27 cellular contexts compared by ENCODE assay signal in genomic region chr19:35128398-35129057, GRCh38. TPM values are rescaled to one million over a fixed set of nuclear protein-coding genes. Genes with fewer than 3 reads are reported as not detected.
A peak's percentile ranks its signal among the peaks of the same experiment; 100 is the strongest.
DNase-seq lines count a peak whose midpoint lies in the region; ATAC-seq and TF ChIP-seq lines count a peak whose summit lies in the region.
"Had no signal": no experiment of that assay in that cellular context is flagged by ENCODE, and none has a peak within 500 bp of the region (broad histone marks: within the 10 kb centered on the region; RNA-seq: fewer than 3 reads in every experiment).

No MANE protein-coding gene starts in this region.

- H2BK15ac ChIP-seq in mesenchymal stem cell (ENCODE audit: low read depth, poor library complexity, severe bottlenecking): no peak overlapping the region

- no peak overlapping the region for H2BK120ac ChIP-seq in mesenchymal stem cell (ENCODE audit: low read depth, low read length)

- no peaks in the 10 kb centered on the region for H3K9me3 ChIP-seq in prostate gland
- no peaks in the 10 kb centered on the region for H3K9me3 ChIP-seq in tibial nerve
- H3K9me3 ChIP-seq in mesenchymal stem cell (ENCODE audit: control insufficient read depth, low read length): no peaks in the 10 kb centered on the region

- H3K36me3 ChIP-seq in prostate gland (no peaks in the 10 kb centered on the region), tibial nerve (peaks cover 0 to 21% (median 0%) of the 10 kb centered on the region in 3 donors), mesenchymal stem cell (ENCODE audit: control insufficient read depth in 1 of 2, insufficient read depth in 2 of 2, low read depth in 1 of 2, low read length in 2 of 2) (no peaks in the 10 kb centered on the region)

- no peak overlapping the region for H3K23ac ChIP-seq in mesenchymal stem cell (ENCODE audit: low read length in 2 of 2)

- no peak overlapping the region for H3K18ac ChIP-seq in mesenchymal stem cell (ENCODE audit: low read depth in 1 of 2, low read length in 2 of 2)

- TF ChIP-seq POLR2A in prostate gland (IDR thresholded peaks at IDR 0.05) (no peak), tibial nerve (IDR thresholded peaks at IDR 0.05) (no peak)

- H3K27ac ChIP-seq in RWPE1 (peak overlapping the region; percentile 56), dorsolateral prefrontal cortex (peak overlapping the region in 53 of 59 donors; percentile 4 to 100 (median 81)), prostate gland (peak overlapping the region; percentile 72 to 88), tibial nerve (peak overlapping the region in 3 of 4 donors; percentile 52 to 99 (median 96)), mesenchymal stem cell (ENCODE audit: low read length, poor library complexity, severe bottlenecking) (no peak overlapping the region)
- H3K27ac ChIP-seq: GM23248, HL-60 had no signal

- ATAC-seq in GM18873 (IDR thresholded peaks at IDR 0.05; ENCODE audit: low FRiP score, unreplicated experiment): no peak

- DNase-seq in RWPE1 (ENCODE audit: low spot score) (no peak), dorsolateral prefrontal cortex (no peak), prostate gland (ENCODE audit: low spot score) (no peak), tibial nerve (ENCODE audit: low spot score in 2 of 2) (no peak), NAMALWA (ENCODE audit: low spot score) (no peak), mesenchymal stem cell (no peak), islet precursor cell (no peak)
- DNase-seq: CD4-positive, alpha-beta T cell; COR-L47; DMS79; GM23248; H9; KBM-7; NCI-H1092 treated with DMSO at 0.1 percent for 48 hours; NCI-H146; NCI-H2029; NCI-H226; NCI-H510A treated with DMSO at 0.1 percent for 48 hours; NCI-H748 treated with DMSO at 0.1 percent for 48 hours; NK-92 treated with Interleukin-12 subunit alpha and Interleukin-12 subunit beta, amount 100 ng/mL, for 24 hours; Right ventricle myocardium superior had no signal

- POLR2A ChIA-PET in RWPE1 (lab: Yijun Ruan, JAX; ENCODE audit: low non-redundant PET): no interaction called here

- H3K79me1 ChIP-seq in mesenchymal stem cell (replicated peaks; ENCODE audit: low read length, poor library complexity, severe bottlenecking): no peaks in the 10 kb centered on the region

- no peak overlapping the region for H3K14ac ChIP-seq in mesenchymal stem cell (ENCODE audit: low read length in 2 of 2)

- intact Hi-C loops in dorsolateral prefrontal cortex (cut with DNase I) (no loop called here), prostate gland (cut with DNase I) (no loop called here)

- H3K4me3 ChIP-seq in dorsolateral prefrontal cortex (no peak overlapping the region), prostate gland (no peak overlapping the region), tibial nerve (no peak overlapping the region), mesenchymal stem cell (ENCODE audit: insufficient read depth in 1 of 2, low read depth in 1 of 2, low read length in 2 of 2) (no peak overlapping the region)
- H3K4me3 ChIP-seq: GM23248 had no signal

- no peak overlapping the region for H2AK5ac ChIP-seq in mesenchymal stem cell (ENCODE audit: low read length, severe bottlenecking)

- TF ChIP-seq CTCF in RWPE1 (conservative IDR thresholded peaks at IDR 0.05; ENCODE audit: low read depth) (no peak), dorsolateral prefrontal cortex (IDR thresholded peaks at IDR 0.05 in 54 of 56, conservative IDR thresholded peaks at IDR 0.05 in 2 of 56; ENCODE audit: low read depth in 1 of 56, partially characterized antibody in 56 of 56) (no peak), prostate gland (IDR thresholded peaks at IDR 0.05) (no peak), tibial nerve (IDR thresholded peaks at IDR 0.05) (no peak)

- no peak overlapping the region for H3K4ac ChIP-seq in mesenchymal stem cell (ENCODE audit: low read depth in 1 of 2, low read length in 2 of 2)

- WGBS in prostate gland: 93% methylated on average over 9 of the region's 9 CpGs
- WGBS in tibial nerve, 2 donors: 79 to 88% methylated on average over 9 of the region's 9 CpGs
- 80% methylated on average over 9 of the region's 9 CpGs for WGBS in mesenchymal stem cell

- H3K4me1 ChIP-seq in prostate gland (replicated peaks) (peaks cover 36% of the 10 kb centered on the region), tibial nerve (peaks cover 0 to 63% (median 34%) of the 10 kb centered on the region in 4 donors), mesenchymal stem cell (ENCODE audit: control insufficient read depth, insufficient read depth, low read depth, low read length) (no peaks in the 10 kb centered on the region)

- no peaks in the 10 kb centered on the region for H3K27me3 ChIP-seq in dorsolateral prefrontal cortex
- no peaks in the 10 kb centered on the region for H3K27me3 ChIP-seq in prostate gland (replicated peaks; ENCODE audit: insufficient read depth)
- no peaks in the 10 kb centered on the region for H3K27me3 ChIP-seq in tibial nerve
- peaks cover 9 to 12% of the 10 kb centered on the region in 2 experiments for H3K27me3 ChIP-seq in mesenchymal stem cell (ENCODE audit: control insufficient read depth in 1 of 2, insufficient read depth in 1 of 2, low read length in 2 of 2)

- no peak overlapping the region for H3K9ac ChIP-seq in mesenchymal stem cell (ENCODE audit: low read length)
- H3K9ac ChIP-seq: GM23248 had no signal

- no peak overlapping the region for H2BK12ac ChIP-seq in mesenchymal stem cell (ENCODE audit: low read length in 2 of 2)

- H2AFZ ChIP-seq in mesenchymal stem cell (ENCODE audit: low read depth, low read length): no peak overlapping the region
- H2AFZ ChIP-seq: GM23248 had no signal

- no peak overlapping the region for H2BK5ac ChIP-seq in mesenchymal stem cell (ENCODE audit: low read depth, low read length, poor library complexity, severe bottlenecking)

- CTCF ChIA-PET in RWPE1 (lab: Yijun Ruan, JAX): interaction anchor here (0.6 to 1.1 kb wide), 3 partner anchors 32 to 248 kb away, joined by 3 to 4 read pairs (median 4); no protein-coding TSS in a partner anchor

- H4K91ac ChIP-seq in mesenchymal stem cell (ENCODE audit: low read length): no peak overlapping the region

- TF ChIP-seq EP300 in tibial nerve (IDR thresholded peaks at IDR 0.05): peak in 1 of 2 donors; percentile 14

- H4K8ac ChIP-seq in mesenchymal stem cell (ENCODE audit: low read length): no peak overlapping the region

- H3K4me2 ChIP-seq in mesenchymal stem cell (ENCODE audit: low read length, poor library complexity, severe bottlenecking): no peak overlapping the region

RNA-seq across cellular contexts. Expression of gene LGI4, which starts 6.3 kb away (rescaled TPM):
- total RNA-seq in dorsolateral prefrontal cortex: 100 to 1,000 TPM in 9 of 120 experiments, 10 to 100 TPM in 111; 44.4 to 136 (median 72.9) TPM
- total RNA-seq in prostate gland: 10 to 100 TPM in 1 of 2 donors, 1 to 10 TPM in 1; 9.1 to 16.3 TPM
- total RNA-seq in tibial nerve: 100 to 1,000 TPM; 207 to 323 (median 302) TPM
- 0.15 TPM for polyA plus RNA-seq in mesenchymal stem cell (2013, experiment 1 of 2)
- 0.11 TPM for polyA plus RNA-seq in mesenchymal stem cell (2013, experiment 2 of 2)
- total RNA-seq: A673, HT-29 had no signal

RNA-seq across cellular contexts. Expression of gene FXYD1, which starts 10.1 kb away (rescaled TPM):
- total RNA-seq in dorsolateral prefrontal cortex: 100 to 1,000 TPM in 117 of 120 experiments, 10 to 100 TPM in 3; 86.4 to 482 (median 185) TPM
- 10 to 100 TPM; 15.9 to 30.6 TPM for total RNA-seq in prostate gland
- total RNA-seq in tibial nerve: 100 to 1,000 TPM in 1 of 4 donors, 10 to 100 TPM in 3; 72.9 to 193 (median 84.9) TPM
- 0.33 TPM for polyA plus RNA-seq in mesenchymal stem cell (2013, experiment 1 of 2)
- 0.33 TPM for polyA plus RNA-seq in mesenchymal stem cell (2013, experiment 2 of 2)
- total RNA-seq: A673, HT-29, SK-MEL-5 had no signal

RNA-seq across cellular contexts. Expression of gene FXYD3, which starts 12.9 kb away (rescaled TPM):
- 10 to 100 TPM in 2 of 120 experiments, 1 to 10 TPM in 110, under 1 TPM in 5, not detected in 3; 0.55 to 17.3 (median 3.3) TPM for total RNA-seq in dorsolateral prefrontal cortex
- 1,000 to 10,000 TPM in 1 of 2 donors, 100 to 1,000 TPM in 1; 365 to 1,352 TPM for total RNA-seq in prostate gland
- 10 to 100 TPM; 10.8 to 33.9 (median 16.6) TPM for total RNA-seq in tibial nerve
- polyA plus RNA-seq in mesenchymal stem cell (2013, experiment 1 of 2): not detected
- not detected for polyA plus RNA-seq in mesenchymal stem cell (2013, experiment 2 of 2)
- total RNA-seq: A673; CD4-positive, alpha-beta T cell; GM23248; SK-MEL-5 had no signal
- polyA plus RNA-seq: BJ, GM23248 had no signal

RNA-seq across cellular contexts. Expression of gene FXYD7, which starts 14.5 kb away (rescaled TPM):
- total RNA-seq in dorsolateral prefrontal cortex (100 to 1,000 TPM in 116 of 120 experiments, 10 to 100 TPM in 4; 72.7 to 214 (median 155) TPM), prostate gland (not detected), tibial nerve (1 to 10 TPM in 3 of 4 donors, not detected in 1; 2.5 to 5.9 (median 5.7) TPM)
- 0.07 TPM for polyA plus RNA-seq in mesenchymal stem cell (2013, experiment 1 of 2)
- not detected for polyA plus RNA-seq in mesenchymal stem cell (2013, experiment 2 of 2)
- total RNA-seq: GM23248, HT-29, Right ventricle myocardium superior, SK-MEL-5 had no signal
- polyA plus RNA-seq: GM23248 had no signal

RNA-seq across cellular contexts. Expression of gene FXYD5, which starts 26.0 kb away (rescaled TPM):
- total RNA-seq in dorsolateral prefrontal cortex: 10 to 100 TPM in 101 of 120 experiments, 1 to 10 TPM in 19; 5.8 to 36.4 (median 14.0) TPM
- 10 to 100 TPM; 18.8 to 43.2 TPM for total RNA-seq in prostate gland
- total RNA-seq in tibial nerve: 10 to 100 TPM; 19.9 to 53.4 (median 37.5) TPM
- polyA plus RNA-seq in mesenchymal stem cell (2013, experiment 1 of 2): 248 TPM
- 237 TPM for polyA plus RNA-seq in mesenchymal stem cell (2013, experiment 2 of 2)

Comparison
In these comparisons a context has a peak if more than half of its experiments do, and no peak if none do; other contexts are left out.
1. RNA of gene FXYD3, which starts 12.9 kb away (total RNA-seq): 365 to 1,352 TPM in prostate gland; 10.8 to 33.9 TPM in tibial nerve and 0.55 to 17.3 TPM in dorsolateral prefrontal cortex; every median in the first group is over 10 times any median in the second.